ENCODE assay signal across 8 cellular contexts in genomic region chr20:33731693-33732165, GRCh38.
DNase-seq lines count a peak whose midpoint lies in the region; ATAC-seq lines count a peak whose summit lies in the region.

TSS of gene ZNF341 (plus strand) at chr20:33731996. CDS start at chr20:33732022, 26 bp downstream.

- H3K4me1 ChIP-seq in duodenal mucosa (ENCODE audit: control insufficient read depth in 1 of 2, insufficient read depth in 2 of 2, low read length in 2 of 2): peaks cover 8 to 28% of the 10 kb centered on the region in 2 donors

- DNase-seq in C1 segment of cervical spinal cord (lab: John Stamatoyannopoulos, UW): peak; percentile 12 to 97 (median 85)
- DNase-seq in NCI-H526 treated with DMSO at 0.1 percent for 48 hours (lab: John Stamatoyannopoulos, UW): peak; percentile 93
- peak; percentile 80 to 81 for DNase-seq in activated CD4-positive, alpha-beta T cell treated with anti-CD3 and anti-CD28 coated beads, Interleukin-2, amount 50 U/mL, for 24 hours (ENCODE audit: low read depth in 1 of 2, low spot score in 1 of 2)
- peak; percentile 95 for DNase-seq in midbrain (lab: John Stamatoyannopoulos, UW)
- DNase-seq in stimulated activated CD8-positive, alpha-beta memory T cell treated with anti-CD3 and anti-CD28 coated beads, Interleukin-15, amount 100 ng/mL, for 4 hours (ENCODE audit: low read depth in 2 of 2): peak; percentile 72 to 78

- H3K27ac ChIP-seq in duodenal mucosa (ENCODE audit: low read depth, low read length): peak within 1 kb of the TSS; percentile 90

- H3K9me3 ChIP-seq in duodenal mucosa (ENCODE audit: control insufficient read depth in 1 of 2, low read length in 2 of 2): peaks cover 7 to 8% of the 10 kb centered on the region in 2 donors

- ATAC-seq in GM19328 (IDR thresholded peaks at IDR 0.05; ENCODE audit: unreplicated experiment) (peak; percentile 79), HG03442 (IDR thresholded peaks at IDR 0.05; ENCODE audit: unreplicated experiment) (peak; percentile 76)

- peaks cover 0 to 4% of the 10 kb centered on the region in 2 donors for H3K36me3 ChIP-seq in duodenal mucosa (ENCODE audit: control insufficient read depth in 1 of 2, insufficient read depth in 2 of 2, low read length in 2 of 2)

- H3K27me3 ChIP-seq in duodenal mucosa (ENCODE audit: control insufficient read depth in 1 of 2, insufficient read depth in 2 of 2, low read length in 2 of 2): no peaks in the 10 kb centered on the region

- H3K4me3 ChIP-seq in duodenal mucosa (ENCODE audit: low read depth in 1 of 2, low read length in 2 of 2): peak within 1 kb of the TSS; percentile 84 to 94

- peak within 1 kb of the TSS; percentile 72 to 91 for H3K9ac ChIP-seq in duodenal mucosa (ENCODE audit: low read depth in 1 of 2, low read length in 2 of 2)

Comparison
In these comparisons a context has a peak if more than half of its experiments do, and no peak if none do; other contexts are left out.
1. Peak in every context shown above with its lines: DNase-seq, ATAC-seq, H3K4me3 ChIP-seq and H3K27ac ChIP-seq.